In genomic region chr6:136304410-136304809, GRCh38 we compare ENCODE assay signal across 15 cellular contexts.
"Had no signal": no experiment of that assay in that cellular context is flagged by ENCODE, and none has a peak within 500 bp of the region (broad histone marks: within the 10 kb centered on the region; RNA-seq: fewer than 3 reads in every experiment).

No MANE protein-coding gene starts in this region.

- H3K4me1 Mint-ChIP-seq: natural killer cell; stimulated activated naive B cell treated with anti-CD40 and anti-IgM and Interleukin-4, amounts not matched to agents 10 μg/mL and 1 μg/mL and 100 μg/mL, for 72 hours; stimulated activated naive CD8-positive, alpha-beta T cell treated with anti-CD3 and anti-CD28 coated beads, Interleukin-15, amount 100 ng/mL, for 72 hours had no signal

- H3K9me3 ChIP-seq: testis, tibial nerve had no signal

- H3K79me2 ChIP-seq: hepatocyte had no signal

- H3K27ac ChIP-seq: hepatocyte, spleen, testis, tibial nerve had no signal

- H3K27ac Mint-ChIP-seq: natural killer cell; stimulated activated naive B cell treated with anti-CD40 and anti-IgM and Interleukin-4, amounts not matched to agents 10 μg/mL and 1 μg/mL and 100 μg/mL, for 72 hours; stimulated activated naive CD8-positive, alpha-beta T cell treated with anti-CD3 and anti-CD28 coated beads, Interleukin-15, amount 100 ng/mL, for 72 hours had no signal

- DNase-seq: effector memory CD4-positive, alpha-beta T cell; foreskin melanocyte; head of caudate nucleus; natural killer cell; right cardiac atrium; spleen; stimulated activated CD4-positive, alpha-beta T cell treated with anti-CD3 and anti-CD28 coated beads, Interleukin-15, amount 100 ng/mL, for 24 hours; stimulated activated CD4-positive, alpha-beta T cell treated with anti-CD3 and anti-CD28 coated beads, Interleukin-1b, Interleukin-23, amount 100 ng/mL, for 48 hours; stimulated activated CD4-positive, alpha-beta T cell treated with anti-CD3 and anti-CD28 coated beads, Interleukin-4, amount 100 ng/mL, for 4 hours; stimulated activated naive B cell treated with anti-CD40 and anti-IgM and Interleukin-4, amounts not matched to agents 10 μg/mL and 1 μg/mL and 100 μg/mL, for 72 hours; stimulated activated naive CD8-positive, alpha-beta T cell treated with anti-CD3 and anti-CD28 coated beads, Interleukin-15, amount 100 ng/mL, for 72 hours; testis had no signal

- H3K36me3 Mint-ChIP-seq: natural killer cell had no signal

- H2AFZ ChIP-seq: hepatocyte had no signal

- ATAC-seq: natural killer cell; right cardiac atrium; stimulated activated naive B cell treated with anti-CD40 and anti-IgM and Interleukin-4, amounts not matched to agents 10 μg/mL and 1 μg/mL and 100 μg/mL, for 72 hours; stimulated activated naive CD8-positive, alpha-beta T cell treated with anti-CD3 and anti-CD28 coated beads, Interleukin-15, amount 100 ng/mL, for 72 hours had no signal

- H3K4me1 ChIP-seq: spleen, testis had no signal

- H3K27me3 ChIP-seq: hepatocyte, spleen, testis, tibial nerve had no signal

- H3K4me2 ChIP-seq: hepatocyte had no signal

- H3K4me3 Mint-ChIP-seq: natural killer cell; neural crest cell; stimulated activated naive B cell treated with anti-CD40 and anti-IgM and Interleukin-4, amounts not matched to agents 10 μg/mL and 1 μg/mL and 100 μg/mL, for 72 hours; stimulated activated naive CD8-positive, alpha-beta T cell treated with anti-CD3 and anti-CD28 coated beads, Interleukin-15, amount 100 ng/mL, for 72 hours had no signal

- H3K9me3 Mint-ChIP-seq: natural killer cell; stimulated activated naive CD8-positive, alpha-beta T cell treated with anti-CD3 and anti-CD28 coated beads, Interleukin-15, amount 100 ng/mL, for 72 hours had no signal

- H3K4me3 ChIP-seq: hepatocyte, spleen, testis, tibial nerve had no signal

- H3K36me3 ChIP-seq: spleen, tibial nerve had no signal

- H3K27me3 Mint-ChIP-seq: stimulated activated naive CD8-positive, alpha-beta T cell treated with anti-CD3 and anti-CD28 coated beads, Interleukin-15, amount 100 ng/mL, for 72 hours had no signal
